In genomic region chr1:118928739-118929554, GRCh38 we compare ENCODE assay signal across 11 cellular contexts. TPM values are rescaled to one million over a fixed set of nuclear protein-coding genes. Genes with fewer than 3 reads are reported as not detected.
A peak's percentile ranks its signal among the peaks of the same experiment; 100 is the strongest.
DNase-seq lines count a peak whose midpoint lies in the region; ATAC-seq, FAIRE-seq and TF ChIP-seq lines count a peak whose summit lies in the region.
"Had no signal": no experiment of that assay in that cellular context is flagged by ENCODE, and none has a peak within 500 bp of the region (broad histone marks: within the 10 kb centered on the region; RNA-seq: fewer than 3 reads in every experiment).

No MANE protein-coding gene starts in this region.

- peak; percentile 61 for FAIRE-seq in GM19239 (lab: Jason Lieb, UNC)
- FAIRE-seq: G401.6 had no signal

- in situ Hi-C loops in T47D (cut with HindIII; ENCODE audit: low pct_unique_long_range_greater_than_20kb, low sequenced_read_pairs): no loop called here

- DNase-seq in GM19239 (ENCODE audit: insufficient read length, low spot score) (no peak), LNCaP clone FGC (ENCODE audit: low read depth) (peak; percentile 14), T47D (ENCODE audit: low read depth in 1 of 2, low spot score in 1 of 2) (peak; percentile 1 to 65), left lobe of liver (ENCODE audit: low spot score) (no peak)
- no peak for DNase-seq in activated CD4-positive, CD25-positive, alpha-beta regulatory T cell treated with anti-CD3 and anti-CD28 coated beads, Interleukin-2, amount 50 U/mL, for 72 hours
- DNase-seq: NCI-H1048; stimulated activated CD8-positive, alpha-beta memory T cell treated with anti-CD3 and anti-CD28 coated beads, Interleukin-4, amount 100 ng/mL, for 48 hours had no signal

- ATAC-seq in left lobe of liver (peak; percentile 56), HG03565 (IDR thresholded peaks at IDR 0.05; ENCODE audit: unreplicated experiment) (no peak), HG03045 (IDR thresholded peaks at IDR 0.05; ENCODE audit: unreplicated experiment) (no peak)
- ATAC-seq: left colon had no signal

- no peak overlapping the region for H3K4me3 ChIP-seq in LNCaP clone FGC (ENCODE audit: low read depth, low read length)

- no peak for TF ChIP-seq CTCF in LNCaP clone FGC (IDR thresholded peaks at IDR 0.05; ENCODE audit: control insufficient read depth, extremely low read depth, insufficient read depth)

RNA-seq across cellular contexts. Expression of gene TBX15, which starts 59.2 kb away (rescaled TPM):
- 15.0 TPM for total RNA-seq in left lobe of liver
- total RNA-seq: left colon had no signal

Comparison
In these comparisons a context has a peak if more than half of its experiments do, and no peak if none do; other contexts are left out.
1. DNase-seq: peak in LNCaP clone FGC (single experiment) and T47D (2 of 2); none in GM19239 (single experiment), left lobe of liver (single experiment) and activated CD4-positive, CD25-positive, alpha-beta regulatory T cell treated with anti-CD3 and anti-CD28 coated beads, Interleukin-2, amount 50 U/mL, for 72 hours (single experiment).